ENCODE assay signal across 8 cellular contexts in genomic region chr2:196274387-196274809, GRCh38.
DNase-seq lines count a peak whose midpoint lies in the region; ATAC-seq and TF ChIP-seq lines count a peak whose summit lies in the region.

No MANE protein-coding gene starts in this region.

- TF ChIP-seq CTCF in SU-DHL-6 (IDR thresholded peaks at IDR 0.05; ENCODE audit: insufficient read depth, low read length, poor library complexity, severe bottlenecking) (no peak), hepatocyte (IDR thresholded peaks at IDR 0.05; ENCODE audit: poor library complexity) (no peak)

- H3F3A ChIP-seq in SU-DHL-6 (ENCODE audit: insufficient read depth) = peaks cover 61% of the 10 kb centered on the region

- H3K9me2 ChIP-seq in SU-DHL-6 (replicated peaks; ENCODE audit: insufficient read depth, low read length) = no peaks in the 10 kb centered on the region
- no peaks in the 10 kb centered on the region for H3K9me2 ChIP-seq in hepatocyte (replicated peaks; ENCODE audit: insufficient read depth)

- ATAC-seq in HG03469 (IDR thresholded peaks at IDR 0.05; ENCODE audit: unreplicated experiment) (peak; percentile 47), HG03159 (IDR thresholded peaks at IDR 0.05; ENCODE audit: unreplicated experiment) (no peak), GM19467 (IDR thresholded peaks at IDR 0.05; ENCODE audit: unreplicated experiment) (no peak)

- H3K27me3 ChIP-seq in SU-DHL-6 (ENCODE audit: low read length) (no peaks in the 10 kb centered on the region), hepatocyte (no peaks in the 10 kb centered on the region)

- H2AFZ ChIP-seq in SU-DHL-6 (ENCODE audit: low read depth, low read length, severe bottlenecking) (no peak overlapping the region), hepatocyte (no peak overlapping the region)

- in situ Hi-C loops in ACHN (cut with HindIII; ENCODE audit: low pct_ligation_motif_present, low pct_unique_long_range_greater_than_20kb, low sequenced_read_pairs) = no loop called here

- H3K4me3 ChIP-seq in SU-DHL-6 (ENCODE audit: insufficient read depth, low read length, poor library complexity, severe bottlenecking) (no peak overlapping the region), hepatocyte (no peak overlapping the region)

- peak in 4 of 6 experiments; percentile 13 to 45 (median 30) for DNase-seq in stimulated activated naive CD4-positive, alpha-beta T cell (lab: John Stamatoyannopoulos, UW)
- no peak for DNase-seq in stimulated activated naive CD4-positive, alpha-beta T cell treated with Interleukin-2 at 50 U/mL for 16 hours (lab: John Stamatoyannopoulos, UW)
- DNase-seq in hepatocyte (ENCODE audit: low spot score) (peak; percentile 41), ACHN (no peak)

- peak overlapping the region; percentile 56 for H3K9ac ChIP-seq in SU-DHL-6 (ENCODE audit: low read length)

- H3K9me3 ChIP-seq in SU-DHL-6 (ENCODE audit: insufficient read depth, low read length) (no peaks in the 10 kb centered on the region), hepatocyte (ENCODE audit: low read depth) (no peaks in the 10 kb centered on the region)

- H4K20me1 ChIP-seq in SU-DHL-6 (ENCODE audit: low read depth, low read length) = no peaks in the 10 kb centered on the region
- no peaks in the 10 kb centered on the region for H4K20me1 ChIP-seq in hepatocyte (ENCODE audit: insufficient read depth, poor library complexity, severe bottlenecking)

- H3K27ac ChIP-seq in SU-DHL-6 (ENCODE audit: low read depth, low read length) (peak overlapping the region; percentile 99), hepatocyte (peak overlapping the region; percentile 56)

- H3K79me2 ChIP-seq in SU-DHL-6 (ENCODE audit: insufficient read depth, low read length) = no peaks in the 10 kb centered on the region
- no peaks in the 10 kb centered on the region for H3K79me2 ChIP-seq in hepatocyte

- H3K4me1 ChIP-seq in hepatocyte (ENCODE audit: insufficient read depth) = peaks cover 24% of the 10 kb centered on the region

- WGBS in hepatocyte (ENCODE audit: low lambda C conversion rate, missing lambda C conversion rate) = 26% methylated on average over 1 of the region's 1 CpG

- no peaks in the 10 kb centered on the region for H3K36me3 ChIP-seq in SU-DHL-6 (ENCODE audit: low read length)
- no peaks in the 10 kb centered on the region for H3K36me3 ChIP-seq in hepatocyte (replicated peaks; ENCODE audit: insufficient read depth, low read depth)

- H3K4me2 ChIP-seq in SU-DHL-6 (ENCODE audit: low read depth, low read length, poor library complexity, severe bottlenecking) (peak overlapping the region; percentile 95), hepatocyte (peak overlapping the region; percentile 48)

Comparison
In these comparisons a context has a peak if more than half of its experiments do, and no peak if none do; other contexts are left out.
1. DNase-seq: peak in stimulated activated naive CD4-positive, alpha-beta T cell (4 of 6) and hepatocyte (single experiment); none in stimulated activated naive CD4-positive, alpha-beta T cell treated with Interleukin-2 at 50 U/mL for 16 hours (single experiment) and ACHN (single experiment).